ENCODE assay signal across 21 cellular contexts in the genomic region with DNA sequence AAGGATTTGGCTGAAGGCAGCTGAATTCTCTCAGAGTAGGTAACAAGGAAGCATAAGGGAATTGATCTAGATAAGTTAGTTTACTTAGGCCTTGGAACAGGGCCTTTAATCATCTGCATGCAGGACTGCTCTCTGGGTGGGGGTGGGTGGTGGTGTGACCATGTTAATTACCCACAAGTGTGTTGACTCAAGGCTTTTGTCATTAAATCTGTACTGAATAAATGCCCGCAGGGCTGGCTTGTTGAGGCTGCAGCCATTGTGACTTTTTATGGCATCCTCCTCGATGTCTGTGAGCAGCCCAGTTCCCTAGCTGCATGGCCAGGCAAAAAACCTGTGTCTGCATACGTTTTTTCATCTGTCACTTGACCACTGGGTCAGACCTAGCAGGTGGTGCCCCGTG.
"Had no signal": no experiment of that assay in that cellular context is flagged by ENCODE, and none has a peak within 500 bp of the region (broad histone marks: within the 10 kb centered on the region; RNA-seq: fewer than 3 reads in every experiment).

No MANE protein-coding gene starts in this region.

- H3K4me3 ChIP-seq: left ventricle myocardium inferior, neural progenitor cell, transverse colon had no signal

- H3K27ac Mint-ChIP-seq: activated naive CD4-positive, alpha-beta T cell treated with anti-CD3 and anti-CD28 coated beads, Interleukin-2, amount 50 U/mL, for 72 hours; activated T-cell treated with anti-CD3 and anti-CD28 coated beads, Interleukin-2, amount 50 U/mL, for 24 hours; activated T-helper 17 cell treated with anti-CD3 and anti-CD28 coated beads, Interleukin-2, amount 50 U/mL, for 72 hours; brain; dendritic cell treated with granulocyte-macrophage colony-stimulating factor and Interleukin-4, amounts not matched to agents 40 ng/mL and 50 ng/mL, for 4 days; naive thymus-derived CD4-positive, alpha-beta T cell; neural progenitor cell; stimulated activated memory B cell treated with anti-CD40 and anti-IgM and Interleukin-4, amounts not matched to agents 10 μg/mL and 1 μg/mL and 100 μg/mL, for 72 hours had no signal

- H3K9ac ChIP-seq: neural progenitor cell had no signal

- H3K4me1 Mint-ChIP-seq: activated T-helper 17 cell treated with anti-CD3 and anti-CD28 coated beads, Interleukin-2, amount 50 U/mL, for 72 hours; brain; neural progenitor cell; stimulated activated memory B cell treated with anti-CD40 and anti-IgM and Interleukin-4, amounts not matched to agents 10 μg/mL and 1 μg/mL and 100 μg/mL, for 72 hours had no signal

- FAIRE-seq: small intestine, urothelium cell line had no signal

- H3K4me1 ChIP-seq: left ventricle myocardium inferior, neural progenitor cell, transverse colon had no signal

- H3K4me2 ChIP-seq: neural progenitor cell had no signal

- H3K27ac ChIP-seq: left ventricle myocardium inferior, neural progenitor cell, transverse colon, WERI-Rb-1 had no signal

- H3K36me3 Mint-ChIP-seq: brain; neural progenitor cell; stimulated activated memory B cell treated with anti-CD40 and anti-IgM and Interleukin-4, amounts not matched to agents 10 μg/mL and 1 μg/mL and 100 μg/mL, for 72 hours had no signal

- H3K27me3 Mint-ChIP-seq: dendritic cell treated with granulocyte-macrophage colony-stimulating factor and Interleukin-4, amounts not matched to agents 40 ng/mL and 50 ng/mL, for 4 days had no signal

- H2AFZ ChIP-seq: neural progenitor cell had no signal

- H3K27me3 ChIP-seq: neural progenitor cell, transverse colon had no signal

- DNase-seq: activated CD4-positive, alpha-beta T cell treated with anti-CD3 and anti-CD28 coated beads for 1 hour; activated CD8-positive, alpha-beta memory T cell treated with anti-CD3 and anti-CD28 coated beads, Interleukin-2, amount 50 U/mL, for 4 hours; activated T-cell treated with anti-CD3 and anti-CD28 coated beads, Interleukin-2, amount 50 U/mL, for 24 hours; aorta; effector CD8-positive, alpha-beta T cell; erythroblast; foreskin fibroblast; left ventricle myocardium inferior; naive thymus-derived CD4-positive, alpha-beta T cell; small intestine; stimulated activated CD4-positive, alpha-beta T cell treated with anti-CD3 and anti-CD28 coated beads, Interleukin-15, amount 100 ng/mL, for 24 hours; transverse colon; WERI-Rb-1 had no signal

- H3K4me3 Mint-ChIP-seq: activated T-cell treated with anti-CD3 and anti-CD28 coated beads, Interleukin-2, amount 50 U/mL, for 24 hours; activated T-helper 17 cell treated with anti-CD3 and anti-CD28 coated beads, Interleukin-2, amount 50 U/mL, for 72 hours; brain; dendritic cell treated with granulocyte-macrophage colony-stimulating factor and Interleukin-4, amounts not matched to agents 40 ng/mL and 50 ng/mL, for 4 days; naive thymus-derived CD4-positive, alpha-beta T cell; neural progenitor cell; stimulated activated memory B cell treated with anti-CD40 and anti-IgM and Interleukin-4, amounts not matched to agents 10 μg/mL and 1 μg/mL and 100 μg/mL, for 72 hours had no signal

- H3K36me3 ChIP-seq: left ventricle myocardium inferior, neural progenitor cell, transverse colon, WERI-Rb-1 had no signal

- ATAC-seq: activated naive CD4-positive, alpha-beta T cell treated with anti-CD3 and anti-CD28 coated beads, Interleukin-2, amount 50 U/mL, for 72 hours; activated T-helper 17 cell treated with anti-CD3 and anti-CD28 coated beads, Interleukin-2, amount 50 U/mL, for 72 hours; naive thymus-derived CD4-positive, alpha-beta T cell; sciatic nerve; stimulated activated memory B cell treated with anti-CD40 and anti-IgM and Interleukin-4, amounts not matched to agents 10 μg/mL and 1 μg/mL and 100 μg/mL, for 72 hours had no signal
